Comparison of ENCODE assay signal across 22 cellular contexts in genomic region chr3:41966206-41966605, GRCh38.
"Had no signal": no experiment of that assay in that cellular context is flagged by ENCODE, and none has a peak within 500 bp of the region (broad histone marks: within the 10 kb centered on the region; RNA-seq: fewer than 3 reads in every experiment).

No MANE protein-coding gene starts in this region.

- DNase-seq: Karpas-422, KG1, MG63, NCI-H1092, NCI-H1105 treated with DMSO at 0.1 percent for 48 hours, NCI-H1436, NCI-H187, NCI-H2029, NCI-H2081 treated with DMSO at 0.1 percent for 48 hours, NCI-H2171, NCI-H226, NCI-H446, NCI-H510A, NCI-H524 treated with DMSO at 0.1 percent for 48 hours, NCI-H69, NCI-H774, PC-3, SHP77, SK-N-SH, SW 1271 had no signal

- H3K9me3 ChIP-seq: MG63, SK-N-SH had no signal

- H3K4me3 ChIP-seq: MG63 had no signal

- H3K27ac ChIP-seq: RWPE1 had no signal

- H3K27me3 ChIP-seq: MG63 had no signal

- ATAC-seq: Panc1, PC-3 had no signal
